In the genomic region with DNA sequence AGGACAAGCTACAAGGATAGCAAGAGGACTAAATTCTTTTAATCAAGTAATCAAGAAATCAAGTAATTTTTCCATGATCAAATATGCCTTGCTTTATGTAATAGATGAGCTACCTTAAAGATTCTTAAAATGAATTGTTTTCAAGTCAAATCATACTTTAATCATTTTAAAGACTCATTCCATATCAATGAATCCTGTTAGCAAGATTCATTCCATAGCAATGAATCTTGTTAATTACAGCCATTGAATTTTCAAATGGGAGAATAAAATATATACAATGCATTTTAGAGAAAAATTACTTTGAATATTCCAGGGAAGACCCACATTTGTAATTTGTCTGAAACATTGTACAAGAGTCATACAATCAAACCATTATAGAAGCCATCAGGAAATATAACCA, we compare ENCODE assay signal across 24 cellular contexts.
"Had no signal": no experiment of that assay in that cellular context is flagged by ENCODE, and none has a peak within 500 bp of the region (broad histone marks: within the 10 kb centered on the region; RNA-seq: fewer than 3 reads in every experiment).

No MANE protein-coding gene starts in this region.

- H3K79me2 ChIP-seq: hepatocyte had no signal

- H3K27ac ChIP-seq: coronary artery, dorsolateral prefrontal cortex, esophagus squamous epithelium, gastroesophageal sphincter, heart left ventricle, hepatocyte, left lung, lower lobe of right lung had no signal

- H3K9me3 ChIP-seq: esophagus squamous epithelium, left lung, lower lobe of right lung had no signal

- H3K27me3 ChIP-seq: dorsolateral prefrontal cortex, esophagus squamous epithelium, gastroesophageal sphincter, heart left ventricle, left lung had no signal

- H3K36me3 ChIP-seq: esophagus squamous epithelium, gastroesophageal sphincter, heart left ventricle, left lung, lower lobe of right lung had no signal

- DNase-seq: dermis blood vessel endothelial cell; dorsolateral prefrontal cortex; effector CD4-positive, alpha-beta T cell; effector memory CD4-positive, alpha-beta T cell; erythroblast; esophagus squamous epithelium; foreskin fibroblast; heart left ventricle; hypothalamus; immature natural killer cell; islet precursor cell; left cardiac atrium; left ventricle myocardium superior; lower lobe of right lung; mesendoderm; midbrain; naive thymus-derived CD4-positive, alpha-beta T cell had no signal

- H2AFZ ChIP-seq: hepatocyte had no signal

- H3K4me1 ChIP-seq: esophagus squamous epithelium, gastroesophageal sphincter, heart left ventricle, left lung, lower lobe of right lung had no signal

- H3K4me2 ChIP-seq: hepatocyte had no signal

- H3K4me3 ChIP-seq: coronary artery, dorsolateral prefrontal cortex, esophagus squamous epithelium, gastroesophageal sphincter, heart left ventricle, hepatocyte, left lung, lower lobe of right lung had no signal

- FAIRE-seq: colon, endothelial cell of umbilical vein, frontal cortex had no signal
